1 cellular context compared by ENCODE assay signal in genomic region chr15:23897576-23897975, GRCh38.
TF ChIP-seq lines count a peak whose summit lies in the region.

No MANE protein-coding gene starts in this region.

TF ChIP-seq in WTC11, 78 proteins besides CTCF, POLR2A, EP300 and RAD21 (continued from another document):
- TF ChIP-seq ZNF396 (CRISPR knock-in tag; IDR thresholded peaks at IDR 0.05; ENCODE audit: borderline replicate concordance) (no peak), FOXJ3 (CRISPR knock-in tag; IDR thresholded peaks at IDR 0.05; ENCODE audit: borderline replicate concordance) (no peak), ZNF281 (CRISPR knock-in tag; IDR thresholded peaks at IDR 0.05) (no peak), HMGA2 (CRISPR knock-in tag; IDR thresholded peaks at IDR 0.05) (no peak), TP53 (CRISPR knock-in tag; IDR thresholded peaks at IDR 0.05) (no peak)
